8 cellular contexts compared by ENCODE assay signal in genomic region chr1:204408602-204409001, GRCh38.
DNase-seq lines count a peak whose midpoint lies in the region; ATAC-seq and TF ChIP-seq lines count a peak whose summit lies in the region.

No MANE protein-coding gene starts in this region.

- no peaks in the 10 kb centered on the region for H3K27me3 ChIP-seq in mucosa of rectum (ENCODE audit: control insufficient read depth in 2 of 2, insufficient read depth in 2 of 2, low read length in 2 of 2)

- no peaks in the 10 kb centered on the region for H3K9me3 ChIP-seq in mucosa of rectum (ENCODE audit: control insufficient read depth in 2 of 2, low read length in 2 of 2)

- peaks cover 18 to 24% of the 10 kb centered on the region in 2 donors for H3K36me3 ChIP-seq in mucosa of rectum (ENCODE audit: control insufficient read depth in 2 of 2, insufficient read depth in 2 of 2, low read length in 2 of 2)

- H3K4me3 ChIP-seq in cardiac fibroblast (replicated peaks in 1 of 2; ENCODE audit: low read depth in 2 of 2, low read length in 2 of 2) (peak overlapping the region; percentile 77 to 97), mucosa of rectum (ENCODE audit: low read length in 2 of 2) (peak overlapping the region; percentile 83 to 99)

- H3K4me1 ChIP-seq in mucosa of rectum (ENCODE audit: control insufficient read depth in 2 of 2, insufficient read depth in 2 of 2, low read length in 2 of 2), result peaks cover 7 to 13% of the 10 kb centered on the region in 2 donors

- peaks cover 66% of the 10 kb centered on the region for H3K36me3 Mint-ChIP-seq in stimulated activated naive CD8-positive, alpha-beta T cell treated with anti-CD3 and anti-CD28 coated beads, Interleukin-15, Interleukin-2, amounts not matched to agents 100 ng/mL and 50 ng/mL, for 24 hours (ENCODE audit: low read depth)

- no peak for ATAC-seq in stimulated activated naive CD8-positive, alpha-beta T cell treated with anti-CD3 and anti-CD28 coated beads, Interleukin-15, Interleukin-2, amounts not matched to agents 100 U/mL and 50 U/mL, for 24 hours
- no peak for ATAC-seq in GM18517 (IDR thresholded peaks at IDR 0.05; ENCODE audit: unreplicated experiment)

- peaks cover 44% of the 10 kb centered on the region for H3K4me1 Mint-ChIP-seq in stimulated activated naive CD8-positive, alpha-beta T cell treated with anti-CD3 and anti-CD28 coated beads, Interleukin-15, Interleukin-2, amounts not matched to agents 100 ng/mL and 50 ng/mL, for 24 hours (ENCODE audit: low read depth)

- H3K4me3 Mint-ChIP-seq in stimulated activated naive CD8-positive, alpha-beta T cell treated with anti-CD3 and anti-CD28 coated beads, Interleukin-15, Interleukin-2, amounts not matched to agents 100 ng/mL and 50 ng/mL, for 24 hours, result peak overlapping the region; percentile 95

- H3K27ac ChIP-seq in mucosa of rectum (ENCODE audit: low read depth in 2 of 2, low read length in 2 of 2), result no peak overlapping the region

- H3K27me3 Mint-ChIP-seq in stimulated activated naive CD8-positive, alpha-beta T cell treated with anti-CD3 and anti-CD28 coated beads, Interleukin-15, Interleukin-2, amounts not matched to agents 100 ng/mL and 50 ng/mL, for 24 hours, result no peaks in the 10 kb centered on the region

- no peaks in the 10 kb centered on the region for H3K9me3 Mint-ChIP-seq in stimulated activated naive CD8-positive, alpha-beta T cell treated with anti-CD3 and anti-CD28 coated beads, Interleukin-15, Interleukin-2, amounts not matched to agents 100 ng/mL and 50 ng/mL, for 24 hours

- H3K9ac ChIP-seq in mucosa of rectum (ENCODE audit: low read depth in 1 of 2, low read length in 2 of 2), result peak overlapping the region; percentile 69 to 99

- H3K27ac Mint-ChIP-seq in stimulated activated naive CD8-positive, alpha-beta T cell treated with anti-CD3 and anti-CD28 coated beads, Interleukin-15, Interleukin-2, amounts not matched to agents 100 ng/mL and 50 ng/mL, for 24 hours, result peak overlapping the region; percentile 74

- DNase-seq in stimulated activated naive CD8-positive, alpha-beta T cell treated with anti-CD3 and anti-CD28 coated beads, Interleukin-15, Interleukin-2, amounts not matched to agents 100 U/mL and 50 U/mL, for 24 hours, result no peak
- no peak for DNase-seq in cardiac fibroblast (ENCODE audit: low read depth in 2 of 2)
- no peak for DNase-seq in HuH-7 (ENCODE audit: low spot score)
- no peak for DNase-seq in NCI-H1436 (lab: John Stamatoyannopoulos, UW)
- no peak for DNase-seq in HK-2 (ENCODE audit: unreplicated experiment)

- no peak for TF ChIP-seq CTCF in cardiac fibroblast (IDR thresholded peaks at IDR 0.05; ENCODE audit: low read depth, low read length)
